Comparison of ENCODE assay signal across 8 cellular contexts in genomic region chr9:129437626-129438323, GRCh38.
DNase-seq lines count a peak whose midpoint lies in the region; ATAC-seq, FAIRE-seq and TF ChIP-seq lines count a peak whose summit lies in the region.

No MANE protein-coding gene starts in this region.

- CTCF ChIA-PET in activated CD4-positive, alpha-beta T cell treated with anti-CD3 and anti-CD28 coated beads for 36 hours (lab: Charles Lee) = no interaction called here

- H3K9me3 Mint-ChIP-seq in activated CD4-positive, alpha-beta T cell treated with anti-CD3 and anti-CD28 coated beads for 36 hours (ENCODE audit: low read depth) = peaks cover 3% of the 10 kb centered on the region

- no peak for TF ChIP-seq POLR2A in GM12891 (IDR thresholded peaks at IDR 0.05; ENCODE audit: low read depth, low read length)

- peak overlapping the region in 1 of 2 donors; percentile 50 for H3K9ac ChIP-seq in liver (ENCODE audit: low read depth in 1 of 2, low read length in 2 of 2)

- TF ChIP-seq CTCF in cardiac fibroblast (IDR thresholded peaks at IDR 0.05; ENCODE audit: low read depth, low read length) = no peak
- no peak for TF ChIP-seq CTCF in liver (IDR thresholded peaks at IDR 0.05; ENCODE audit: low read depth, low read length, missing input control)

- H3K27me3 ChIP-seq in liver (ENCODE audit: control insufficient read depth in 4 of 4, insufficient read depth in 4 of 4, low read length in 3 of 4) (no peaks in the 10 kb centered on the region), thymus (ENCODE audit: control insufficient read depth, insufficient read depth) (peaks cover 23% of the 10 kb centered on the region)

- no peak overlapping the region for H3K27ac Mint-ChIP-seq in activated CD4-positive, alpha-beta T cell treated with anti-CD3 and anti-CD28 coated beads for 36 hours

- no peak for TF ChIP-seq RAD21 in liver (IDR thresholded peaks at IDR 0.05)

- no peak for DNase-seq in activated CD4-positive, alpha-beta T cell treated with anti-CD3 and anti-CD28 coated beads for 36 hours
- no peak for DNase-seq in activated CD4-positive, alpha-beta T cell treated with anti-CD3 and anti-CD28 coated beads, Interleukin-2, amount 50 U/mL, for 4 hours
- DNase-seq in cardiac fibroblast (ENCODE audit: low read depth in 2 of 2) = no peak
- no peak for DNase-seq in amniotic stem cell (lab: John Stamatoyannopoulos, UW)
- DNase-seq in GM12891 (ENCODE audit: insufficient read length, low spot score) = no peak
- no peak for DNase-seq in HCEC 1CT

- ATAC-seq in activated CD4-positive, alpha-beta T cell treated with anti-CD3 and anti-CD28 coated beads for 36 hours = no peak

- POLR2A ChIA-PET in activated CD4-positive, alpha-beta T cell treated with anti-CD3 and anti-CD28 coated beads for 36 hours (lab: Charles Lee) = no interaction called here

- H3K9me3 ChIP-seq in liver (ENCODE audit: control insufficient read depth in 4 of 4, low read length in 3 of 4) (no peaks in the 10 kb centered on the region), thymus (ENCODE audit: control insufficient read depth) (peaks cover 3% of the 10 kb centered on the region)

- H3K27ac ChIP-seq in liver (ENCODE audit: low read depth in 1 of 2, low read length in 2 of 2) = no peak overlapping the region
- H3K27ac ChIP-seq in thymus (ENCODE audit: low read depth) = no peak overlapping the region

- H3K4me1 Mint-ChIP-seq in activated CD4-positive, alpha-beta T cell treated with anti-CD3 and anti-CD28 coated beads for 36 hours = peaks cover 19% of the 10 kb centered on the region

- H3K4me3 Mint-ChIP-seq in activated CD4-positive, alpha-beta T cell treated with anti-CD3 and anti-CD28 coated beads for 36 hours = peak overlapping the region; percentile 25

- H3K4me3 ChIP-seq in cardiac fibroblast (replicated peaks in 1 of 2; ENCODE audit: low read depth in 2 of 2, low read length in 2 of 2) (peak overlapping the region; percentile 42 to 51), liver (ENCODE audit: low read depth in 1 of 3, low read length in 3 of 3) (peak overlapping the region in 2 of 3 donors; percentile 50 to 57), thymus (ENCODE audit: low read length) (peak overlapping the region; percentile 48)

- no peak for FAIRE-seq in GM12891 (lab: Jason Lieb, UNC)

- 18% methylated on average over 25 of the region's 25 CpGs for WGBS in liver
- 13% methylated on average over 25 of the region's 25 CpGs for WGBS in thymus

- H3K36me3 ChIP-seq in liver (ENCODE audit: control insufficient read depth in 4 of 4, insufficient read depth in 3 of 4, low read depth in 1 of 4, low read length in 3 of 4) (no peaks in the 10 kb centered on the region), thymus (ENCODE audit: control insufficient read depth, insufficient read depth) (no peaks in the 10 kb centered on the region)

- H3K36me3 Mint-ChIP-seq in activated CD4-positive, alpha-beta T cell treated with anti-CD3 and anti-CD28 coated beads for 36 hours (ENCODE audit: low read depth) = no peaks in the 10 kb centered on the region

- peaks cover 7 to 18% (median 14%) of the 10 kb centered on the region in 4 donors for H3K4me1 ChIP-seq in liver (ENCODE audit: control insufficient read depth in 4 of 4, insufficient read depth in 4 of 4, low read length in 3 of 4)
- peaks cover 9% of the 10 kb centered on the region for H3K4me1 ChIP-seq in thymus (ENCODE audit: control insufficient read depth, insufficient read depth, low read length)

- peaks cover 39% of the 10 kb centered on the region for H3K27me3 Mint-ChIP-seq in activated CD4-positive, alpha-beta T cell treated with anti-CD3 and anti-CD28 coated beads for 36 hours

- intact Hi-C loops in activated CD4-positive, alpha-beta T cell treated with anti-CD3 and anti-CD28 coated beads for 36 hours (cut with DNase I, micrococcal nuclease) = no loop called here

TF ChIP-seq in liver, 16 proteins besides CTCF, POLR2A, EP300 and RAD21 (continues in another document):
- TF ChIP-seq JUND (IDR thresholded peaks at IDR 0.05) (no peak), ZBTB33 (IDR thresholded peaks at IDR 0.05) (no peak), REST (IDR thresholded peaks at IDR 0.05) (no peak)

TF ChIP-seq in GM12891, 5 proteins besides CTCF, POLR2A, EP300 and RAD21:
- TF ChIP-seq TAF1 (IDR thresholded peaks at IDR 0.05; ENCODE audit: low read depth, low read length) (no peak), PAX5 (IDR thresholded peaks at IDR 0.05; ENCODE audit: insufficient read depth, low read length, severe bottlenecking) (no peak), POLR2AphosphoS5 (IDR thresholded peaks at IDR 0.05; ENCODE audit: low read depth, low read length) (no peak), SPI1 (IDR thresholded peaks at IDR 0.05; ENCODE audit: low read depth, low read length) (no peak), POU2F2 (IDR thresholded peaks at IDR 0.05; ENCODE audit: low read depth, low read length) (no peak)
